20 cellular contexts compared by ENCODE assay signal in genomic region chr10:11886851-11887250, GRCh38.
A peak's percentile ranks its signal among the peaks of the same experiment; 100 is the strongest.
DNase-seq lines count a peak whose midpoint lies in the region; ATAC-seq, FAIRE-seq and TF ChIP-seq lines count a peak whose summit lies in the region.
"Had no signal": no experiment of that assay in that cellular context is flagged by ENCODE, and none has a peak within 500 bp of the region (broad histone marks: within the 10 kb centered on the region; RNA-seq: fewer than 3 reads in every experiment).

No MANE protein-coding gene starts in this region.

- no peak overlapping the region for H3K27ac ChIP-seq in small intestine (ENCODE audit: low read depth in 1 of 2, low read length in 1 of 2)
- H3K27ac ChIP-seq: gastrocnemius medialis had no signal

- WGBS in small intestine, 3 donors, result 72 to 77% (median 74%) methylated on average over 12 of the region's 12 CpGs

- H3K9me3 ChIP-seq in adipocyte (ENCODE audit: control insufficient read depth, low read length) (no peaks in the 10 kb centered on the region), small intestine (ENCODE audit: control insufficient read depth, low read depth) (no peaks in the 10 kb centered on the region), T-helper 17 cell (ENCODE audit: control insufficient read depth, low read length, poor library complexity, severe bottlenecking) (no peaks in the 10 kb centered on the region)
- H3K9me3 ChIP-seq: gastrocnemius medialis had no signal

- H3K9ac ChIP-seq in adipocyte (ENCODE audit: low read length), result no peak overlapping the region

- no peak for TF ChIP-seq CTCF in GM13976 (IDR thresholded peaks at IDR 0.05; ENCODE audit: borderline replicate concordance, control extremely low read depth, extremely low read depth, insufficient read depth, missing control alignments)

- peak; percentile 64 for DNase-seq in GM13976 (ENCODE audit: low spot score)
- peak; percentile 24 for DNase-seq in adipocyte (ENCODE audit: low read depth)
- DNase-seq in renal cortical epithelial cell (ENCODE audit: low read depth), result peak; percentile 83
- no peak for DNase-seq in small intestine
- no peak for DNase-seq in ecto neural progenitor cell (ENCODE audit: low spot score)
- DNase-seq in T-helper 17 cell, result no peak
- DNase-seq: activated CD4-positive, CD25-positive, alpha-beta regulatory T cell; activated T-cell treated with anti-CD3 and anti-CD28 coated beads, Interleukin-2, amount 50 U/mL, for 48 hours; CD4-positive, CD25-positive, alpha-beta regulatory T cell; dermis blood vessel endothelial cell; gastrocnemius medialis; NCI-H1417 treated with DMSO at 0.1 percent for 48 hours; NCI-H524; stimulated activated CD4-positive, alpha-beta T cell treated with anti-CD3 and anti-CD28 coated beads, Interleukin-4, amount 100 ng/mL, for 4 hours had no signal

- H3K27me3 ChIP-seq in adipocyte (replicated peaks; ENCODE audit: control insufficient read depth, insufficient read depth, low read length) (no peaks in the 10 kb centered on the region), small intestine (ENCODE audit: control insufficient read depth in 2 of 2, insufficient read depth in 2 of 2, low read length in 2 of 2) (no peaks in the 10 kb centered on the region)
- H3K27me3 ChIP-seq: gastrocnemius medialis had no signal

- no peak for FAIRE-seq in small intestine (lab: Jason Lieb, UNC)
- FAIRE-seq: G401.6, H54, islet of Langerhans had no signal

- H3K36me3 Mint-ChIP-seq in T-helper 17 cell (ENCODE audit: low read depth), result no peaks in the 10 kb centered on the region
- H3K36me3 Mint-ChIP-seq: CD4-positive, CD25-positive, alpha-beta regulatory T cell had no signal

- H3K4me3 Mint-ChIP-seq in T-helper 17 cell, result no peak overlapping the region
- H3K4me3 Mint-ChIP-seq: CD4-positive, CD25-positive, alpha-beta regulatory T cell; stimulated activated naive CD8-positive, alpha-beta T cell treated with anti-CD3 and anti-CD28 coated beads, Interleukin-15, Interleukin-2, amounts not matched to agents 100 ng/mL and 50 ng/mL, for 24 hours had no signal

- ATAC-seq in HG02610 (IDR thresholded peaks at IDR 0.05; ENCODE audit: unreplicated experiment) (peak; percentile 47), T-helper 17 cell (no peak)
- no peak for ATAC-seq in activated CD4-positive, CD25-positive, alpha-beta regulatory T cell treated with anti-CD3 and anti-CD28 coated beads, Interleukin-2, amount 50 U/mL, for 24 hours

- in situ Hi-C loops in GM13976 (cut with MboI; ENCODE audit: low sequenced_read_pairs, unreplicated experiment), result no loop called here

- H3K4me3 ChIP-seq in adipocyte (ENCODE audit: low read length) (no peak overlapping the region), small intestine (ENCODE audit: low read depth in 1 of 2, low read length in 2 of 2) (no peak overlapping the region)
- H3K4me3 ChIP-seq: gastrocnemius medialis had no signal

- H3K36me3 ChIP-seq in adipocyte (ENCODE audit: control insufficient read depth, insufficient read depth, low read length, severe bottlenecking), result no peaks in the 10 kb centered on the region
- no peaks in the 10 kb centered on the region for H3K36me3 ChIP-seq in small intestine (ENCODE audit: control insufficient read depth in 2 of 2, insufficient read depth in 2 of 2, low read length in 2 of 2)
- H3K36me3 ChIP-seq: gastrocnemius medialis had no signal

- no peaks in the 10 kb centered on the region for H3K27me3 Mint-ChIP-seq in T-helper 17 cell
- H3K27me3 Mint-ChIP-seq: CD4-positive, CD25-positive, alpha-beta regulatory T cell; stimulated activated naive CD8-positive, alpha-beta T cell treated with anti-CD3 and anti-CD28 coated beads, Interleukin-15, Interleukin-2, amounts not matched to agents 100 ng/mL and 50 ng/mL, for 24 hours had no signal

- H3K4me1 ChIP-seq in adipocyte (ENCODE audit: control insufficient read depth, insufficient read depth, low read length) (no peaks in the 10 kb centered on the region), small intestine (ENCODE audit: control insufficient read depth in 2 of 2, insufficient read depth in 1 of 2, low read depth in 1 of 2, low read length in 1 of 2) (no peaks in the 10 kb centered on the region)
- H3K4me1 ChIP-seq: gastrocnemius medialis had no signal

- no peak overlapping the region for H3K27ac Mint-ChIP-seq in T-helper 17 cell
- H3K27ac Mint-ChIP-seq: CD4-positive, CD25-positive, alpha-beta regulatory T cell; stimulated activated naive CD8-positive, alpha-beta T cell treated with anti-CD3 and anti-CD28 coated beads, Interleukin-15, Interleukin-2, amounts not matched to agents 100 ng/mL and 50 ng/mL, for 24 hours had no signal

- H3K4me1 Mint-ChIP-seq in T-helper 17 cell, result peaks cover 13% of the 10 kb centered on the region

Comparison
In these comparisons a context has a peak if more than half of its experiments do, and no peak if none do; other contexts are left out.
1. DNase-seq: peak in GM13976 (single experiment), adipocyte (single experiment) and renal cortical epithelial cell (single experiment); none in small intestine (single experiment), ecto neural progenitor cell (single experiment) and T-helper 17 cell (0 of 3).